In genomic region chr1:32200226-32201010, GRCh38 we compare ENCODE assay signal across 8 cellular contexts. TPM values are rescaled to one million over a fixed set of nuclear protein-coding genes. Genes with fewer than 3 reads are reported as not detected.
DNase-seq lines count a peak whose midpoint lies in the region; ATAC-seq and TF ChIP-seq lines count a peak whose summit lies in the region.

Gene CCDC28B, plus strand, starts transcription at chr1:32200595. Its CDS starts 1,341 bp downstream, at chr1:32201936.

- H3F3A ChIP-seq in PC-9 (ENCODE audit: insufficient read depth, low read depth), result peaks cover 57% of the 10 kb centered on the region

- H3K27ac ChIP-seq in HUES48 (ENCODE audit: low read depth, low read length) (peak within 1 kb of the TSS; percentile 73), PC-9 (no peak within 1 kb of the TSS)

- peak; percentile 51 for ATAC-seq in activated T-helper 17 cell treated with anti-CD3 and anti-CD28 coated beads, Interleukin-2, amount 50 U/mL, for 72 hours (replicated peaks)
- peak; percentile 55 for ATAC-seq in stimulated activated naive CD8-positive, alpha-beta T cell treated with anti-CD3 and anti-CD28 coated beads, Interleukin-15, amount 100 ng/mL, for 72 hours
- ATAC-seq in HG02763 (IDR thresholded peaks at IDR 0.05; ENCODE audit: unreplicated experiment), result no peak

- no peaks in the 10 kb centered on the region for H3K9me3 ChIP-seq in HUES48 (ENCODE audit: control insufficient read depth, insufficient read depth, low read length)
- H3K9me3 ChIP-seq in PC-9 (ENCODE audit: insufficient read depth, low read depth), result no peaks in the 10 kb centered on the region

- CTCF ChIA-PET in PC-9 (lab: Charles Lee), result interaction anchor here (0.5 to 1.0 kb wide), 2 partner anchors 62 to 121 kb away, joined by 3 to 4 read pairs; no protein-coding TSS in a partner anchor

- peak within 1 kb of the TSS; percentile 81 for H3K4me3 Mint-ChIP-seq in activated T-helper 17 cell treated with anti-CD3 and anti-CD28 coated beads, Interleukin-2, amount 50 U/mL, for 72 hours
- peak within 1 kb of the TSS; percentile 77 to 92 for H3K4me3 Mint-ChIP-seq in stimulated activated naive CD8-positive, alpha-beta T cell treated with anti-CD3 and anti-CD28 coated beads, Interleukin-15, amount 100 ng/mL, for 72 hours

- no peak for TF ChIP-seq CTCF in PC-9 (conservative IDR thresholded peaks at IDR 0.05)

- no TSS peak for BruUV-seq in PC-9 (replicated peaks; lab: Mats Ljungman, UMichigan)

- H3K36me3 Mint-ChIP-seq in activated T-helper 17 cell treated with anti-CD3 and anti-CD28 coated beads, Interleukin-2, amount 50 U/mL, for 72 hours (ENCODE audit: low read depth), result peaks cover 30% of the 10 kb centered on the region

- H3K9ac ChIP-seq in HUES48 (ENCODE audit: low read depth, low read length), result no peak within 1 kb of the TSS; the same call in 1 of the 2 replicates

- no peaks in the 10 kb centered on the region for H3K27me3 Mint-ChIP-seq in activated T-helper 17 cell treated with anti-CD3 and anti-CD28 coated beads, Interleukin-2, amount 50 U/mL, for 72 hours
- no peaks in the 10 kb centered on the region for H3K27me3 Mint-ChIP-seq in stimulated activated naive CD8-positive, alpha-beta T cell treated with anti-CD3 and anti-CD28 coated beads, Interleukin-15, amount 100 ng/mL, for 72 hours

- H3K79me2 ChIP-seq in PC-9 (ENCODE audit: low read depth), result no peaks in the 10 kb centered on the region

- H3K4me1 ChIP-seq in HUES48 (ENCODE audit: control insufficient read depth, insufficient read depth, low read length) (peaks cover 26% of the 10 kb centered on the region), PC-9 (replicated peaks; ENCODE audit: insufficient read depth) (0 out of 2 replicates have a peak, but pooled peaks cover 6% of the 10 kb centered on the region)

- H2AFZ ChIP-seq in PC-9, result peak within 1 kb of the TSS; percentile 63; the same call in 1 of the 2 replicates

- H3K4me3 ChIP-seq in HUES48 (ENCODE audit: low read depth, low read length) (peak within 1 kb of the TSS; percentile 72), PC-9 (peak within 1 kb of the TSS; percentile 51; the same call in 1 of the 2 replicates)

- peak within 1 kb of the TSS; percentile 80 for H3K4me2 ChIP-seq in PC-9

- H4K20me1 ChIP-seq in PC-9 (ENCODE audit: insufficient read depth), result peaks cover 2% of the 10 kb centered on the region

- H3K9me2 ChIP-seq in PC-9 (ENCODE audit: insufficient read depth), result no peaks in the 10 kb centered on the region

- POLR2A ChIA-PET in PC-9 (lab: Charles Lee; ENCODE audit: unreplicated experiment), result interaction anchor here (0.6 to 0.7 kb wide), 3 partner anchors 136 to 1448 kb away, joined by 3 to 4 read pairs (median 3); partner anchors contain the start of gene MARCKSL1

- peaks cover 21% of the 10 kb centered on the region for H3K4me1 Mint-ChIP-seq in activated T-helper 17 cell treated with anti-CD3 and anti-CD28 coated beads, Interleukin-2, amount 50 U/mL, for 72 hours
- peaks cover 93% of the 10 kb centered on the region for H3K4me1 Mint-ChIP-seq in stimulated activated naive CD8-positive, alpha-beta T cell treated with anti-CD3 and anti-CD28 coated beads, Interleukin-15, amount 100 ng/mL, for 72 hours

- H3K9me3 Mint-ChIP-seq in activated T-helper 17 cell treated with anti-CD3 and anti-CD28 coated beads, Interleukin-2, amount 50 U/mL, for 72 hours, result no peaks in the 10 kb centered on the region
- no peaks in the 10 kb centered on the region for H3K9me3 Mint-ChIP-seq in stimulated activated naive CD8-positive, alpha-beta T cell treated with anti-CD3 and anti-CD28 coated beads, Interleukin-15, amount 100 ng/mL, for 72 hours

- H3K27me3 ChIP-seq in HUES48 (ENCODE audit: control insufficient read depth, insufficient read depth, low read length) (peaks cover 9% of the 10 kb centered on the region), PC-9 (ENCODE audit: insufficient read depth, low read depth) (no peaks in the 10 kb centered on the region)

- H3K27ac Mint-ChIP-seq in activated T-helper 17 cell treated with anti-CD3 and anti-CD28 coated beads, Interleukin-2, amount 50 U/mL, for 72 hours, result peak within 1 kb of the TSS; percentile 88
- peak within 1 kb of the TSS; percentile 90 to 93 for H3K27ac Mint-ChIP-seq in stimulated activated naive CD8-positive, alpha-beta T cell treated with anti-CD3 and anti-CD28 coated beads, Interleukin-15, amount 100 ng/mL, for 72 hours

- intact Hi-C loops in PC-9 (cut with micrococcal nuclease; ENCODE audit: unreplicated experiment), result no loop called here

- H3K36me3 ChIP-seq in HUES48 (ENCODE audit: control insufficient read depth, insufficient read depth, low read length) (peaks cover 31% of the 10 kb centered on the region), PC-9 (ENCODE audit: low read depth) (peaks cover 11% of the 10 kb centered on the region; the same call in 1 of the 2 replicates)

- peak; percentile 41 for DNase-seq in DMS53 treated with DMSO at 0.1 percent for 48 hours (lab: John Stamatoyannopoulos, UW; ENCODE audit: unreplicated experiment)
- peak in 1 of 2 experiments; percentile 41 for DNase-seq in PC-9
- peak; percentile 67 for DNase-seq in fibroblast of gingiva (ENCODE audit: low read depth)
- DNase-seq in myocyte (ENCODE audit: low read depth), result peak; percentile 73
- peak; percentile 56 to 58 for DNase-seq in stimulated activated naive CD8-positive, alpha-beta T cell treated with anti-CD3 and anti-CD28 coated beads, Interleukin-15, amount 100 ng/mL, for 72 hours

RNA-seq across cellular contexts. Expression of gene CCDC28B, which starts in this region (rescaled TPM):
- total RNA-seq in PC-9 (2021) (4.4 and 4.7 TPM in 2 replicates), myocyte (65.3 and 89.7 TPM in 2 replicates)
- total RNA-seq in activated T-helper 17 cell treated with anti-CD3 and anti-CD28 coated beads, Interleukin-2, amount 50 U/mL, for 72 hours, result 10 to 100 TPM in 1 of 2 donors, 1 to 10 TPM in 1; 7.0 to 14.3 TPM
- 40.8 TPM for polyA plus RNA-seq in myocyte (2012)
